28 cellular contexts compared by ENCODE assay signal in genomic region chr2:168608796-168609195, GRCh38.
A peak's percentile ranks its signal among the peaks of the same experiment; 100 is the strongest.
DNase-seq lines count a peak whose midpoint lies in the region; ATAC-seq, FAIRE-seq and TF ChIP-seq lines count a peak whose summit lies in the region.
"Had no signal": no experiment of that assay in that cellular context is flagged by ENCODE, and none has a peak within 500 bp of the region (broad histone marks: within the 10 kb centered on the region; RNA-seq: fewer than 3 reads in every experiment).

No MANE protein-coding gene starts in this region.

- POLR2A ChIA-PET in MCF 10A (lab: Yijun Ruan, JAX): interaction anchor here (0.6 to 2.8 kb wide), 11 partner anchors 11 to 251 kb away, joined by 3 to 15 read pairs (median 4); no protein-coding TSS in a partner anchor

- intact Hi-C loops in MCF 10A (cut with micrococcal nuclease): loop anchor here (5.0 kb wide), 1 partner anchor 151 kb away; the partner anchor contains the start of gene CERS6
- intact Hi-C loops in breast epithelium (cut with DNase I; ENCODE audit: low total_unique reads): no loop called here
- intact Hi-C loops in psoas muscle (cut with DNase I): no loop called here

- no peak for DNase-seq in MCF 10A (ENCODE audit: unreplicated experiment)
- DNase-seq in breast epithelium (ENCODE audit: low spot score in 2 of 2): no peak
- peak; percentile 66 for DNase-seq in bronchial epithelial cell (ENCODE audit: low read depth)
- peak; percentile 19 for DNase-seq in iris pigment epithelial cell (ENCODE audit: low read depth)
- no peak for DNase-seq in NCI-H1930 (lab: John Stamatoyannopoulos, UW)
- no peak for DNase-seq in psoas muscle
- DNase-seq: 8988T; ACHN; BE2C; CD8-positive, alpha-beta memory T cell; DMS79 treated with DMSO at 0.1 percent for 48 hours; GF-D8; Kasumi-1; MG63; NCI-H1105 treated with DMSO at 0.1 percent for 48 hours; NCI-H146; NCI-H2029; NCI-H446 treated with DMSO at 0.1 percent for 48 hours; NCI-H526; NCI-H82; RPMI8226; SHP77 had no signal

- peaks cover 11% of the 10 kb centered on the region for H3K9me3 Mint-ChIP-seq in MCF 10A (ENCODE audit: unreplicated experiment)

- ATAC-seq in GM19328 (IDR thresholded peaks at IDR 0.05; ENCODE audit: unreplicated experiment) (no peak), psoas muscle (no peak)
- ATAC-seq: HCT116, K562 had no signal

- peak overlapping the region; percentile 86 for H3K27ac Mint-ChIP-seq in MCF 10A (ENCODE audit: low read depth, unreplicated experiment)
- H3K27ac Mint-ChIP-seq: CD14-positive monocyte had no signal

- CTCF ChIA-PET in MCF 10A (lab: Yijun Ruan, JAX): interaction anchor here (0.9 kb wide), 1 partner anchor 12 kb away, joined by 3 read pairs; no protein-coding TSS in a partner anchor

- no peaks in the 10 kb centered on the region for H3K4me1 ChIP-seq in breast epithelium
- peaks cover 6% of the 10 kb centered on the region for H3K4me1 ChIP-seq in psoas muscle
- H3K4me1 ChIP-seq: BE2C had no signal

- TF ChIP-seq CTCF in MCF 10A (IDR thresholded peaks at IDR 0.05; ENCODE audit: unreplicated experiment) (no peak), breast epithelium (IDR thresholded peaks at IDR 0.05) (no peak), bronchial epithelial cell (IDR thresholded peaks at IDR 0.05; ENCODE audit: insufficient read depth, low read length, severe bottlenecking) (no peak), psoas muscle (IDR thresholded peaks at IDR 0.05) (no peak)

- no peaks in the 10 kb centered on the region for H3K27me3 ChIP-seq in breast epithelium
- no peaks in the 10 kb centered on the region for H3K27me3 ChIP-seq in bronchial epithelial cell (ENCODE audit: control insufficient read depth, insufficient read depth, low read length)
- no peaks in the 10 kb centered on the region for H3K27me3 ChIP-seq in psoas muscle (ENCODE audit: insufficient read depth in 3 of 3, low read length in 2 of 3)
- H3K27me3 ChIP-seq: BE2C, MG63 had no signal

- no peak overlapping the region for H3K27ac ChIP-seq in breast epithelium
- H3K27ac ChIP-seq in psoas muscle: no peak overlapping the region

- H3K36me3 Mint-ChIP-seq in MCF 10A (ENCODE audit: insufficient read depth, unreplicated experiment): no peaks in the 10 kb centered on the region

- no peak overlapping the region for H3K4me3 ChIP-seq in breast epithelium
- H3K4me3 ChIP-seq in bronchial epithelial cell (ENCODE audit: low read depth, low read length): no peak overlapping the region
- no peak overlapping the region for H3K4me3 ChIP-seq in psoas muscle
- H3K4me3 ChIP-seq: K562, MG63 had no signal

- no peak overlapping the region for H3K4me3 Mint-ChIP-seq in MCF 10A (ENCODE audit: unreplicated experiment)
- H3K4me3 Mint-ChIP-seq: CD14-positive monocyte; CD8-positive, alpha-beta memory T cell had no signal

- no TSS peak for BruUV-seq in MCF 10A (replicated peaks; lab: Mats Ljungman, UMichigan)

- H3K4me1 Mint-ChIP-seq in MCF 10A (ENCODE audit: insufficient read depth, unreplicated experiment): peaks cover 29% of the 10 kb centered on the region

- FAIRE-seq in bronchial epithelial cell (lab: Jason Lieb, UNC): no peak
- FAIRE-seq: GM12892, HTR-8/SVneo, K562 had no signal

- no peaks in the 10 kb centered on the region for H3K27me3 Mint-ChIP-seq in MCF 10A (ENCODE audit: insufficient read depth, unreplicated experiment)
- H3K27me3 Mint-ChIP-seq: CD8-positive, alpha-beta memory T cell had no signal

- no peak for TF ChIP-seq POLR2A in breast epithelium (IDR thresholded peaks at IDR 0.05)

- no peaks in the 10 kb centered on the region for H3K36me3 ChIP-seq in breast epithelium
- H3K36me3 ChIP-seq in bronchial epithelial cell (ENCODE audit: control insufficient read depth, insufficient read depth, low read length): no peaks in the 10 kb centered on the region
- H3K36me3 ChIP-seq in psoas muscle (ENCODE audit: insufficient read depth in 1 of 2, low read depth in 1 of 2): no peaks in the 10 kb centered on the region
- H3K36me3 ChIP-seq: BE2C, MG63 had no signal

- H3K9me3 ChIP-seq in breast epithelium (peaks cover 10 to 14% of the 10 kb centered on the region in 2 donors), psoas muscle (no peaks in the 10 kb centered on the region)
- H3K9me3 ChIP-seq: BE2C had no signal

Comparison
In these comparisons a context has a peak if more than half of its experiments do, and no peak if none do; other contexts are left out.
1. DNase-seq: peak in bronchial epithelial cell (single experiment) and iris pigment epithelial cell (single experiment); none in MCF 10A (single experiment), breast epithelium (0 of 2), NCI-H1930 (0 of 2) and psoas muscle (0 of 2).